ENCODE assay signal across 3 cellular contexts in genomic region chr5:34820593-34820992, GRCh38.
TF ChIP-seq lines count a peak whose summit lies in the region.

No MANE protein-coding gene starts in this region.

TF ChIP-seq in GM23338, 12 proteins besides CTCF, POLR2A, EP300 and RAD21 (continues in another document):
- no peak for TF ChIP-seq EZH2 (IDR thresholded peaks at IDR 0.05; ENCODE audit: low read depth, unreplicated experiment)
- no peak for TF ChIP-seq POLR2AphosphoS5 (IDR thresholded peaks at IDR 0.05; ENCODE audit: low read depth)
- no peak for TF ChIP-seq EZH2phosphoT487 (IDR thresholded peaks at IDR 0.05; ENCODE audit: unreplicated experiment)
- no peak for TF ChIP-seq JUNB (IDR thresholded peaks at IDR 0.05; ENCODE audit: unreplicated experiment)
- TF ChIP-seq REST (IDR thresholded peaks at IDR 0.05; ENCODE audit: unreplicated experiment) = no peak
- TF ChIP-seq STAT1 (IDR thresholded peaks at IDR 0.05; ENCODE audit: unreplicated experiment) = no peak
- no peak for TF ChIP-seq NANOG (IDR thresholded peaks at IDR 0.05; ENCODE audit: borderline replicate concordance)
- TF ChIP-seq CREB1 (CRISPR knock-in tag; IDR thresholded peaks at IDR 0.05; ENCODE audit: low read depth) = no peak
- TF ChIP-seq ZNF114 (CRISPR knock-in tag; IDR thresholded peaks at IDR 0.05) = no peak

TF ChIP-seq in IMR-90, 13 proteins besides CTCF, POLR2A, EP300 and RAD21:
- no peak for TF ChIP-seq BHLHE40 (IDR thresholded peaks at IDR 0.05; ENCODE audit: low read depth, low read length)
TF ChIP-seq in IMR-90: peak in this region for 0.

TF ChIP-seq in K562, 482 proteins besides CTCF, POLR2A, EP300 and RAD21:
- TF ChIP-seq SAP30 (IDR thresholded peaks at IDR 0.05; ENCODE audit: borderline replicate concordance, insufficient read depth, low read depth, low read length, poor library complexity, severe bottlenecking) = no peak
- no peak for TF ChIP-seq ZNF282 (CRISPR knock-in tag; IDR thresholded peaks at IDR 0.05)
- no peak for TF ChIP-seq HDAC6 (IDR thresholded peaks at IDR 0.05; ENCODE audit: low read depth, low read length)
- peak; percentile 75 for TF ChIP-seq TEAD4 (IDR thresholded peaks at IDR 0.05; ENCODE audit: low read length)
- TF ChIP-seq TEAD4 (CRISPR knock-in tag; IDR thresholded peaks at IDR 0.05; ENCODE audit: borderline replicate concordance) = no peak
- no peak for TF ChIP-seq KAT7 (CRISPR knock-in tag; IDR thresholded peaks at IDR 0.05; ENCODE audit: borderline replicate concordance)
- TF ChIP-seq ZNF830 (CRISPR knock-in tag; IDR thresholded peaks at IDR 0.05) = no peak
- TF ChIP-seq FOXA1 (IDR thresholded peaks at IDR 0.05; ENCODE audit: borderline replicate concordance) = no peak
- no peak for TF ChIP-seq ZBTB7A (IDR thresholded peaks at IDR 0.05; ENCODE audit: borderline replicate concordance, control insufficient read depth, low read depth, low read length)
- TF ChIP-seq MAX (CRISPR knock-in tag; IDR thresholded peaks at IDR 0.05) = no peak
- TF ChIP-seq, protein P1, sequence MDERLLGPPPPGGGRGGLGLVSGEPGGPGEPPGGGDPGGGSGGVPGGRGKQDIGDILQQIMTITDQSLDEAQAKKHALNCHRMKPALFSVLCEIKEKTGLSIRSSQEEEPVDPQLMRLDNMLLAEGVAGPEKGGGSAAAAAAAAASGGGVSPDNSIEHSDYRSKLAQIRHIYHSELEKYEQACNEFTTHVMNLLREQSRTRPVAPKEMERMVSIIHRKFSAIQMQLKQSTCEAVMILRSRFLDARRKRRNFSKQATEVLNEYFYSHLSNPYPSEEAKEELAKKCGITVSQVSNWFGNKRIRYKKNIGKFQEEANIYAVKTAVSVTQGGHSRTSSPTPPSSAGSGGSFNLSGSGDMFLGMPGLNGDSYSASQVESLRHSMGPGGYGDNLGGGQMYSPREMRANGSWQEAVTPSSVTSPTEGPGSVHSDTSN (CRISPR knock-in tag; IDR thresholded peaks at IDR 0.05; ENCODE audit: low read depth) = no peak
- TF ChIP-seq, protein P1 (tag; conservative IDR thresholded peaks at IDR 0.05; ENCODE audit: low read depth) = no peak
- no peak for TF ChIP-seq SMAD3 (CRISPR knock-in tag; conservative IDR thresholded peaks at IDR 0.05)
- TF ChIP-seq COPS2 (conservative IDR thresholded peaks at IDR 0.05) = no peak
- TF ChIP-seq TGIF2 (CRISPR knock-in tag; IDR thresholded peaks at IDR 0.05) = no peak
- TF ChIP-seq, protein P2, sequence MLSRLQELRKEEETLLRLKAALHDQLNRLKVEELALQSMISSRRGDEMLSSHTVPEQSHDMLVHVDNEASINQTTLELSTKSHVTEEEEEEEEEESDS (CRISPR knock-in tag; IDR thresholded peaks at IDR 0.05) = no peak
- no peak for TF ChIP-seq SAFB (IDR thresholded peaks at IDR 0.05; ENCODE audit: borderline replicate concordance, low read depth, low read length)
- TF ChIP-seq IRF2 (CRISPR knock-in tag; IDR thresholded peaks at IDR 0.05) = no peak
- no peak for TF ChIP-seq ELF4 (CRISPR knock-in tag; IDR thresholded peaks at IDR 0.05)
- no peak for TF ChIP-seq RFX5 (IDR thresholded peaks at IDR 0.05; ENCODE audit: low read depth, low read length)
- no peak for TF ChIP-seq BRCA1 (IDR thresholded peaks at IDR 0.05)
- TF ChIP-seq BRCA1 (CRISPR knock-in tag; IDR thresholded peaks at IDR 0.05) = no peak
- TF ChIP-seq PRMT5 (CRISPR knock-in tag; IDR thresholded peaks at IDR 0.05) = no peak
- peak; percentile 61 for TF ChIP-seq CBFA2T3 (IDR thresholded peaks at IDR 0.05)
- TF ChIP-seq POU5F1 (IDR thresholded peaks at IDR 0.05; ENCODE audit: borderline replicate concordance, low read depth, low read length, partially characterized antibody) = no peak
- no peak for TF ChIP-seq MEIS2 (IDR thresholded peaks at IDR 0.05; ENCODE audit: partially characterized antibody)
- TF ChIP-seq ZNF3 (CRISPR knock-in tag; IDR thresholded peaks at IDR 0.05) = no peak
- TF ChIP-seq HOMEZ (CRISPR knock-in tag; IDR thresholded peaks at IDR 0.05) = no peak
- TF ChIP-seq TRIM25 (IDR thresholded peaks at IDR 0.05; ENCODE audit: borderline replicate concordance) = no peak
- TF ChIP-seq, protein P3, sequence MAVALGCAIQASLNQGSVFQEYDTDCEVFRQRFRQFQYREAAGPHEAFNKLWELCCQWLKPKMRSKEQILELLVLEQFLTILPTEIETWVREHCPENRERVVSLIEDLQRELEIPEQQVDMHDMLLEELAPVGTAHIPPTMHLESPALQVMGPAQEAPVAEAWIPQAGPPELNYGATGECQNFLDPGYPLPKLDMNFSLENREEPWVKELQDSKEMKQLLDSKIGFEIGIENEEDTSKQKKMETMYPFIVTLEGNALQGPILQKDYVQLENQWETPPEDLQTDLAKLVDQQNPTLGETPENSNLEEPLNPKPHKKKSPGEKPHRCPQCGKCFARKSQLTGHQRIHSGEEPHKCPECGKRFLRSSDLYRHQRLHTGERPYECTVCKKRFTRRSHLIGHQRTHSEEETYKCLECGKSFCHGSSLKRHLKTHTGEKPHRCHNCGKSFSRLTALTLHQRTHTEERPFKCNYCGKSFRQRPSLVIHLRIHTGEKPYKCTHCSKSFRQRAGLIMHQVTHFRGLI (CRISPR knock-in tag; IDR thresholded peaks at IDR 0.05) = no peak
- TF ChIP-seq NELFE (IDR thresholded peaks at IDR 0.05; ENCODE audit: insufficient read depth, insufficient read length) = no peak
- TF ChIP-seq, protein P4, sequence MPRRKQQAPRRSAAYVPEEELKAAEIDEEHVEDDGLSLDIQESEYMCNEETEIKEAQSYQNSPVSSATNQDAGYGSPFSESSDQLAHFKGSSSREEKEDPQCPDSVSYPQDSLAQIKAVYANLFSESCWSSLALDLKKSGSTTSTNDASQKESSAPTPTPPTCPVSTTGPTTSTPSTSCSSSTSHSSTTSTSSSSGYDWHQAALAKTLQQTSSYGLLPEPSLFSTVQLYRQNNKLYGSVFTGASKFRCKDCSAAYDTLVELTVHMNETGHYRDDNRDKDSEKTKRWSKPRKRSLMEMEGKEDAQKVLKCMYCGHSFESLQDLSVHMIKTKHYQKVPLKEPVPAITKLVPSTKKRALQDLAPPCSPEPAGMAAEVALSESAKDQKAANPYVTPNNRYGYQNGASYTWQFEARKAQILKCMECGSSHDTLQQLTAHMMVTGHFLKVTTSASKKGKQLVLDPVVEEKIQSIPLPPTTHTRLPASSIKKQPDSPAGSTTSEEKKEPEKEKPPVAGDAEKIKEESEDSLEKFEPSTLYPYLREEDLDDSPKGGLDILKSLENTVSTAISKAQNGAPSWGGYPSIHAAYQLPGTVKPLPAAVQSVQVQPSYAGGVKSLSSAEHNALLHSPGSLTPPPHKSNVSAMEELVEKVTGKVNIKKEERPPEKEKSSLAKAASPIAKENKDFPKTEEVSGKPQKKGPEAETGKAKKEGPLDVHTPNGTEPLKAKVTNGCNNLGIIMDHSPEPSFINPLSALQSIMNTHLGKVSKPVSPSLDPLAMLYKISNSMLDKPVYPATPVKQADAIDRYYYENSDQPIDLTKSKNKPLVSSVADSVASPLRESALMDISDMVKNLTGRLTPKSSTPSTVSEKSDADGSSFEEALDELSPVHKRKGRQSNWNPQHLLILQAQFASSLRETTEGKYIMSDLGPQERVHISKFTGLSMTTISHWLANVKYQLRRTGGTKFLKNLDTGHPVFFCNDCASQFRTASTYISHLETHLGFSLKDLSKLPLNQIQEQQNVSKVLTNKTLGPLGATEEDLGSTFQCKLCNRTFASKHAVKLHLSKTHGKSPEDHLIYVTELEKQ (CRISPR knock-in tag; IDR thresholded peaks at IDR 0.05) = no peak
- TF ChIP-seq DPF2 (IDR thresholded peaks at IDR 0.05) = peak; percentile 28; the same call in 1 of the 2 replicates
- no peak for TF ChIP-seq ZNF561 (CRISPR knock-in tag; conservative IDR thresholded peaks at IDR 0.05)
- no peak for TF ChIP-seq DDX20 (tag; IDR thresholded peaks at IDR 0.05; ENCODE audit: low read depth)
- TF ChIP-seq L3MBTL2 (IDR thresholded peaks at IDR 0.05) = no peak
- TF ChIP-seq ARID1B (IDR thresholded peaks at IDR 0.05) = peak; percentile 58; the same call in 1 of the 2 replicates
- no peak for TF ChIP-seq ETV6 (IDR thresholded peaks at IDR 0.05; ENCODE audit: borderline replicate concordance in 1 of 2, low read depth in 2 of 2, low read length in 1 of 2)
- TF ChIP-seq ETV6 (CRISPR knock-in tag; IDR thresholded peaks at IDR 0.05; ENCODE audit: borderline replicate concordance) = no peak
- TF ChIP-seq CBFA2T2 (conservative IDR thresholded peaks at IDR 0.05) = no peak
- TF ChIP-seq U2AF2 (optimal IDR thresholded peaks at IDR 0.05; ENCODE audit: low read depth, low read length) = no peak
- TF ChIP-seq TCF3 (CRISPR knock-in tag; IDR thresholded peaks at IDR 0.05) = peak; percentile 83
- no peak for TF ChIP-seq ILF3 (IDR thresholded peaks at IDR 0.05; ENCODE audit: borderline replicate concordance)
- peak; percentile 50; the same call in 1 of the 2 replicates for TF ChIP-seq TAL1 (IDR thresholded peaks at IDR 0.05)
- TF ChIP-seq RBM14 (IDR thresholded peaks at IDR 0.05; ENCODE audit: borderline replicate concordance, insufficient read depth, low read depth, low read length) = no peak
- TF ChIP-seq HBP1 (CRISPR knock-in tag; IDR thresholded peaks at IDR 0.05) = no peak
- TF ChIP-seq, protein P5, sequence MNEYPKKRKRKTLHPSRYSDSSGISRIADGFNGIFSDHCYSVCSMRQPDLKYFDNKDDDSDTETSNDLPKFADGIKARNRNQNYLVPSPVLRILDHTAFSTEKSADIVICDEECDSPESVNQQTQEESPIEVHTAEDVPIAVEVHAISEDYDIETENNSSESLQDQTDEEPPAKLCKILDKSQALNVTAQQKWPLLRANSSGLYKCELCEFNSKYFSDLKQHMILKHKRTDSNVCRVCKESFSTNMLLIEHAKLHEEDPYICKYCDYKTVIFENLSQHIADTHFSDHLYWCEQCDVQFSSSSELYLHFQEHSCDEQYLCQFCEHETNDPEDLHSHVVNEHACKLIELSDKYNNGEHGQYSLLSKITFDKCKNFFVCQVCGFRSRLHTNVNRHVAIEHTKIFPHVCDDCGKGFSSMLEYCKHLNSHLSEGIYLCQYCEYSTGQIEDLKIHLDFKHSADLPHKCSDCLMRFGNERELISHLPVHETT (CRISPR knock-in tag; conservative IDR thresholded peaks at IDR 0.05 in 1 of 2, IDR thresholded peaks at IDR 0.05 in 1 of 2) = no peak
- no peak for TF ChIP-seq STAT5A (IDR thresholded peaks at IDR 0.05; ENCODE audit: borderline replicate concordance, low read length)
- no peak for TF ChIP-seq ZNF347 (CRISPR knock-in tag; IDR thresholded peaks at IDR 0.05; ENCODE audit: low read depth)
